In the genomic region with DNA sequence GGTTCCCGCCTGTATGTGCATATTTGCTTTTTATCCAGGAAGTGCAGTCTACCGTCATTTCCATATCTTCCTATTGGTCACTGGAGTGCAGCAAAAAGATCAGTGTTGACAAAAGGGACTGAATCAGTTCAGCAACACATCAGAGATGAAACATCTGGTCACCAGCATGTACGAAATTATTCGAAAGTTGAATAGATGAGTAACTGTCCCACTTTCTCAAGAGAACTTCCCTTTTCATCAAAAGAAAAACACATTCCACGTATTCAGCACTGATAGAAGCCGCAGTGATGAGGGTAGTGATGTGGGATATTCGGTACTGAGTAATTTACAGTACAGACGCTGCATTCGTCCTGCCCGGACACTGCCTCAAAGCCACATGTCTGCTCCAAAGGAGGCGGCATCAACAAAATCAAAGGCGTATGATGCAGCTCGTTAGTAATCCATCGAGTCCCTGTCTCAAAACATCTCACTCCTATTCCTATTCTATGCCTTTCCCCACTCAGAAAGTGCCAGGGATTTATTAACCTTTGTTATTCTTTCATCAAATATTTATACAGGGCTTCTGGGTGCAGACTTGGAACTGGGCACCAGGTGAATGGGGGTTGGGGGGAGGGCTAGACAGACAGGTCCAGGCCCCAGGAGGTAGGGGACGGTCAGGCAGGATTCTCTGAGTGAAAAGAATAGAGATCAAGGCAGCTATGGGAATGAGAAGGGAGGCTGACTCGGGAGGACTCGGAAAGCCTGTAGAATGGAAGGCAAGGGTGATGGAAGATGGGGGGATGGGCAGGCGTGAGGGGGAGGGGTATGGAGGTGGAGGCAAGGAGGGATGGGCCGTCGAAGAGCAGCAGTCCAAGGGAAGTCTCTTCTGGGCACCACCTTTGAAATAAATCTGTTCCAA, we compare ENCODE assay signal across 1 cellular context.
TF ChIP-seq lines count a peak whose summit lies in the region.

No MANE protein-coding gene starts in this region.

TF ChIP-seq in GM23338, 12 proteins besides CTCF, POLR2A, EP300 and RAD21 (continued from another document):
- TF ChIP-seq EZH2 (IDR thresholded peaks at IDR 0.05; ENCODE audit: low read depth, unreplicated experiment) (no peak), POLR2AphosphoS5 (IDR thresholded peaks at IDR 0.05; ENCODE audit: low read depth) (no peak), ZNF331 (CRISPR knock-in tag; IDR thresholded peaks at IDR 0.05; ENCODE audit: low read depth) (no peak), STAT1 (IDR thresholded peaks at IDR 0.05; ENCODE audit: unreplicated experiment) (no peak)
- TF ChIP-seq, protein P1, sequence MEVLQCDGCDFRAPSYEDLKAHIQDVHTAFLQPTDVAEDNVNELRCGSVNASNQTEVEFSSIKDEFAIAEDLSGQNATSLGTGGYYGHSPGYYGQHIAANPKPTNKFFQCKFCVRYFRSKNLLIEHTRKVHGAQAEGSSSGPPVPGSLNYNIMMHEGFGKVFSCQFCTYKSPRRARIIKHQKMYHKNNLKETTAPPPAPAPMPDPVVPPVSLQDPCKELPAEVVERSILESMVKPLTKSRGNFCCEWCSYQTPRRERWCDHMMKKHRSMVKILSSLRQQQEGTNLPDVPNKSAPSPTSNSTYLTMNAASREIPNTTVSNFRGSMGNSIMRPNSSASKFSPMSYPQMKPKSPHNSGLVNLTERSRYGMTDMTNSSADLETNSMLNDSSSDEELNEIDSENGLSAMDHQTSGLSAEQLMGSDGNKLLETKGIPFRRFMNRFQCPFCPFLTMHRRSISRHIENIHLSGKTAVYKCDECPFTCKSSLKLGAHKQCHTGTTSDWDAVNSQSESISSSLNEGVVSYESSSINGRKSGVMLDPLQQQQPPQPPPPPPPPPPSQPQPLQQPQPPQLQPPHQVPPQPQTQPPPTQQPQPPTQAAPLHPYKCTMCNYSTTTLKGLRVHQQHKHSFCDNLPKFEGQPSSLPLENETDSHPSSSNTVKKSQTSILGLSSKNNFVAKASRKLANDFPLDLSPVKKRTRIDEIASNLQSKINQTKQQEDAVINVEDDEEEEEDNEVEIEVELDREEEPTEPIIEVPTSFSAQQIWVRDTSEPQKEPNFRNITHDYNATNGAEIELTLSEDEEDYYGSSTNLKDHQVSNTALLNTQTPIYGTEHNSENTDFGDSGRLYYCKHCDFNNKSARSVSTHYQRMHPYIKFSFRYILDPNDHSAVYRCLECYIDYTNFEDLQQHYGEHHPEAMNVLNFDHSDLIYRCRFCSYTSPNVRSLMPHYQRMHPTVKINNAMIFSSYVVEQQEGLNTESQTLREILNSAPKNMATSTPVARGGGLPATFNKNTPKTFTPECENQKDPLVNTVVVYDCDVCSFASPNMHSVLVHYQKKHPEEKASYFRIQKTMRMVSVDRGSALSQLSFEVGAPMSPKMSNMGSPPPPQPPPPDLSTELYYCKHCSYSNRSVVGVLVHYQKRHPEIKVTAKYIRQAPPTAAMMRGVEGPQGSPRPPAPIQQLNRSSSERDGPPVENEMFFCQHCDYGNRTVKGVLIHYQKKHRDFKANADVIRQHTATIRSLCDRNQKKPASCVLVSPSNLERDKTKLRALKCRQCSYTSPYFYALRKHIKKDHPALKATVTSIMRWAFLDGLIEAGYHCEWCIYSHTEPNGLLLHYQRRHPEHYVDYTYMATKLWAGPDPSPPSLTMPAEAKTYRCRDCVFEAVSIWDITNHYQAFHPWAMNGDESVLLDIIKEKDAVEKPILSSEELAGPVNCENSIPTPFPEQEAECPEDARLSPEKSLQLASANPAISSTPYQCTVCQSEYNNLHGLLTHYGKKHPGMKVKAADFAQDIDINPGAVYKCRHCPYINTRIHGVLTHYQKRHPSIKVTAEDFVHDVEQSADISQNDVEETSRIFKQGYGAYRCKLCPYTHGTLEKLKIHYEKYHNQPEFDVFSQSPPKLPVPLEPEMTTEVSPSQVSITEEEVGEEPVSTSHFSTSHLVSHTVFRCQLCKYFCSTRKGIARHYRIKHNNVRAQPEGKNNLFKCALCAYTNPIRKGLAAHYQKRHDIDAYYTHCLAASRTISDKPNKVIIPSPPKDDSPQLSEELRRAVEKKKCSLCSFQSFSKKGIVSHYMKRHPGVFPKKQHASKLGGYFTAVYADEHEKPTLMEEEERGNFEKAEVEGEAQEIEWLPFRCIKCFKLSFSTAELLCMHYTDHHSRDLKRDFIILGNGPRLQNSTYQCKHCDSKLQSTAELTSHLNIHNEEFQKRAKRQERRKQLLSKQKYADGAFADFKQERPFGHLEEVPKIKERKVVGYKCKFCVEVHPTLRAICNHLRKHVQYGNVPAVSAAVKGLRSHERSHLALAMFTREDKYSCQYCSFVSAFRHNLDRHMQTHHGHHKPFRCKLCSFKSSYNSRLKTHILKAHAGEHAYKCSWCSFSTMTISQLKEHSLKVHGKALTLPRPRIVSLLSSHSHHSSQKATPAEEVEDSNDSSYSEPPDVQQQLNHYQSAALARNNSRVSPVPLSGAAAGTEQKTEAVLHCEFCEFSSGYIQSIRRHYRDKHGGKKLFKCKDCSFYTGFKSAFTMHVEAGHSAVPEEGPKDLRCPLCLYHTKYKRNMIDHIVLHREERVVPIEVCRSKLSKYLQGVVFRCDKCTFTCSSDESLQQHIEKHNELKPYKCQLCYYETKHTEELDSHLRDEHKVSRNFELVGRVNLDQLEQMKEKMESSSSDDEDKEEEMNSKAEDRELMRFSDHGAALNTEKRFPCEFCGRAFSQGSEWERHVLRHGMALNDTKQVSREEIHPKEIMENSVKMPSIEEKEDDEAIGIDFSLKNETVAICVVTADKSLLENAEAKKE (CRISPR knock-in tag; IDR thresholded peaks at IDR 0.05) = no peak
TF ChIP-seq in GM23338: peak in this region for 0.
